In the genomic region with DNA sequence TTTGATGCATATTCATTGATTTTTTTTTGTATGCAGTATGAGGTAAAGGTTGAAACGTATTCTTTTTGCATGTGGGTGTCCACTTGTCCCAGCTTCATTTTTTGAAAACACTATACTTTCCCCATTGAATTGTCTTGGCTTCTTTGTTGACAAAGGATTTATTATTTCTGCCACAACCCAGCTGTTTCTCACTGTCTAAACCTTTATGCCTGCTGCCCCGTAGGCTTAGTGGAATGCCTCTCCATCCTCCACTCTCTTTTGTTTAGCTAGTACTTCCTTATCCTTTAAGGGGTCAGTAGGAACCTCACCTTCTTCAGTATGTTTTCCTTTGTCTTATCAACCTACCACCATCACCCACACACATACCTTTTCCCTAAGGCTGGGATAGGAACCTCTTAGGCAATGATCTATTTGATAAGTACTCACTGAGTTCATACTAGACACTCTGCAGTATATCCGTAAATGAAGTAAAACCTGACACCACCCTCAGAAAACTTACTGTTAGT, we compare ENCODE assay signal across 1 cellular context.
TF ChIP-seq lines count a peak whose summit lies in the region.

No MANE protein-coding gene starts in this region.

TF ChIP-seq in K562, 482 proteins besides CTCF, POLR2A, EP300 and RAD21:
- TF ChIP-seq CBFB (CRISPR knock-in tag; IDR thresholded peaks at IDR 0.05) (no peak), ZC3H8 (IDR thresholded peaks at IDR 0.05) (no peak), ZNF561 (CRISPR knock-in tag; conservative IDR thresholded peaks at IDR 0.05) (no peak), RBM39 (optimal IDR thresholded peaks at IDR 0.05; ENCODE audit: low read depth, low read length) (no peak), PHB2 (IDR thresholded peaks at IDR 0.05; ENCODE audit: low read depth) (no peak), NR3C1 (CRISPR knock-in tag; IDR thresholded peaks at IDR 0.05) (no peak), HEY1 (CRISPR knock-in tag; IDR thresholded peaks at IDR 0.05; ENCODE audit: borderline replicate concordance) (no peak), KHSRP (IDR thresholded peaks at IDR 0.05) (no peak), ZNF253 (CRISPR knock-in tag; conservative IDR thresholded peaks at IDR 0.05) (no peak)
